16 cellular contexts compared by ENCODE assay signal in the genomic region with DNA sequence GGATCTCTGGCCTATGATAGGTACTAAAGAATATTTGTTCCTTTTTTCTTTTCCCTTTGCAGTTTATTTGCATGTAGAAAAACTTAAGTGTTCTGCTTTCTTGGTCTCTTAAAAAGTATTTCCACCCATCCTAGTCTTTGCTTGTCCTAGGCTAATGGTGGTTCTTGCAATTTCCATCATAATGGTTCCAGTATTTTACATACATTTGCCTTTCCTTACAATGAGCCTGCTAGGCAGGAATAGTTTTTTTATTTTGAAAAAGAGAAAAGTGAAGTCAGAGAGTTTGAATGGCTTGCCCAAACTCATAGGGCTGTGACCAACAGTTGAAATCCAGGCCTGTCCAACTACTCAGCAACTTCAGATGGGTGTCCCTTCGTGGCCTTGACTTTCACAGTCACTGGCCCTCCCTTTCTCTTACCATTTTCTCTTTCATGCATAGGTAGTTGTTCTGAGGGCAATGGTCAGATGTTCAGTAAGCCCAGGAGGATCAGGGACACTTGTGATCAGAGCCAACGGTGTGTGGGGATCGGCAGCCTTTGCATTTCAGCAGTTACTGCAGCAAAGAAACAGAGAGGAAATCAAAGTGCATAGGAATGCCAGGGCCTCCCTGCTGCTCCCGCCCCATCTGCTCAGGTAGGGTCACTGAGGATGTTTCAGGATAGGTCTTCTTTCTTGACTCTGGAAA.
DNase-seq lines count a peak whose midpoint lies in the region; ATAC-seq, FAIRE-seq and TF ChIP-seq lines count a peak whose summit lies in the region.
"Had no signal": no experiment of that assay in that cellular context is flagged by ENCODE, and none has a peak within 500 bp of the region (broad histone marks: within the 10 kb centered on the region; RNA-seq: fewer than 3 reads in every experiment).

No MANE protein-coding gene starts in this region.

- ATAC-seq in HG02763 (IDR thresholded peaks at IDR 0.05; ENCODE audit: unreplicated experiment), result no peak
- ATAC-seq: PC-3 had no signal

- H3K27me3 ChIP-seq in HUES64 (ENCODE audit: insufficient read depth, low read length) (no peaks in the 10 kb centered on the region), iPS DF 6.9 (ENCODE audit: control insufficient read depth, insufficient read depth, low read length) (no peaks in the 10 kb centered on the region), spleen (replicated peaks in 1 of 7) (no peaks in the 10 kb centered on the region)
- H3K27me3 ChIP-seq: SJCRH30 had no signal

- DNase-seq in iPS DF 6.9 (ENCODE audit: low read depth, low spot score), result no peak
- no peak for DNase-seq in spleen
- no peak for DNase-seq in DMS 273 treated with DMSO at 0.1 percent for 48 hours (lab: John Stamatoyannopoulos, UW)
- no peak for DNase-seq in H54 (ENCODE audit: insufficient read length, low spot score)
- no peak for DNase-seq in NOMO-1 treated with dmso at 0.1 percent for 144 hours (lab: John Stamatoyannopoulos, UW; ENCODE audit: unreplicated experiment)
- DNase-seq: CD4-positive, alpha-beta T cell; NCI-H1417 treated with DMSO at 0.1 percent for 48 hours; NCI-H2029; NCI-H2171; NCI-H446; NCI-H748 treated with DMSO at 0.1 percent for 48 hours; PC-3; SJCRH30 had no signal

- intact Hi-C loops in spleen (cut with DNase I; ENCODE audit: low total_unique reads), result no loop called here

- 32% methylated on average over 4 of the region's 4 CpGs for WGBS in HUES64
- no CpG with 5 or more reads among the region's 4 CpGs for WGBS in iPS DF 6.9 (ENCODE audit: insufficient coverage, insufficient read length)
- 76 to 82% (median 79%) methylated on average over 3 to 4 of the region's 4 CpGs for WGBS in spleen, 5 donors

- H3K4me1 ChIP-seq in ES-I3 (ENCODE audit: insufficient read depth, low read length) (peaks cover 28% of the 10 kb centered on the region), HUES64 (ENCODE audit: insufficient read depth, low read length) (peaks cover 20% of the 10 kb centered on the region), iPS DF 6.9 (ENCODE audit: control insufficient read depth, insufficient read depth, low read length) (peaks cover 6% of the 10 kb centered on the region; the same call in 1 of the 2 replicates), spleen (peaks cover 0 to 23% (median 5%) of the 10 kb centered on the region in 6 donors)
- H3K4me1 ChIP-seq: SJCRH30 had no signal

- H3K36me3 ChIP-seq in ES-I3 (ENCODE audit: insufficient read depth, low read length) (no peaks in the 10 kb centered on the region), HUES64 (ENCODE audit: insufficient read depth, low read length) (no peaks in the 10 kb centered on the region), iPS DF 6.9 (ENCODE audit: control insufficient read depth, insufficient read depth, low read length) (no peaks in the 10 kb centered on the region), spleen (no peaks in the 10 kb centered on the region)
- H3K36me3 ChIP-seq: SJCRH30 had no signal

- TF ChIP-seq POLR2A in spleen (IDR thresholded peaks at IDR 0.05) (no peak), H54 (IDR thresholded peaks at IDR 0.05; ENCODE audit: low read depth, low read length) (no peak)

- no peaks in the 10 kb centered on the region for H3K9me3 ChIP-seq in ES-I3 (ENCODE audit: control insufficient read depth, insufficient read depth, low read length)
- H3K9me3 ChIP-seq in HUES64 (ENCODE audit: insufficient read depth, low read depth, low read length), result no peaks in the 10 kb centered on the region
- H3K9me3 ChIP-seq in iPS DF 6.9 (ENCODE audit: control insufficient read depth, insufficient read depth, low read length), result no peaks in the 10 kb centered on the region
- H3K9me3 ChIP-seq in spleen, result no peaks in the 10 kb centered on the region
- H3K9me3 ChIP-seq: SJCRH30 had no signal

- no peak for TF ChIP-seq CTCF in spleen (IDR thresholded peaks at IDR 0.05 in 8 of 11, conservative IDR thresholded peaks at IDR 0.05 in 3 of 11)

- peak overlapping the region; percentile 97 for H3K27ac ChIP-seq in HUES64 (ENCODE audit: low read depth, low read length)
- H3K27ac ChIP-seq in iPS DF 6.9 (ENCODE audit: low read length), result peak overlapping the region; percentile 85
- H3K27ac ChIP-seq in spleen, result peak overlapping the region in 7 of 8 donors; percentile 35 to 83 (median 77)
- H3K27ac ChIP-seq: SJCRH30 had no signal

- H3K4me3 ChIP-seq in HUES64 (ENCODE audit: low read length), result peak overlapping the region; percentile 6; the same call in 1 of the 2 replicates
- H3K4me3 ChIP-seq in iPS DF 6.9 (ENCODE audit: low read length), result no peak overlapping the region
- no peak overlapping the region for H3K4me3 ChIP-seq in spleen
- H3K4me3 ChIP-seq: SJCRH30 had no signal

- H3K9ac ChIP-seq in ES-I3 (ENCODE audit: low read depth, low read length), result peak overlapping the region; percentile 22; the same call in 1 of the 2 replicates
- H3K9ac ChIP-seq in HUES64 (ENCODE audit: low read depth, low read length), result peak overlapping the region; percentile 54

- no peak for FAIRE-seq in H54 (lab: Jason Lieb, UNC)
